1 cellular context compared by ENCODE assay signal in the genomic region with DNA sequence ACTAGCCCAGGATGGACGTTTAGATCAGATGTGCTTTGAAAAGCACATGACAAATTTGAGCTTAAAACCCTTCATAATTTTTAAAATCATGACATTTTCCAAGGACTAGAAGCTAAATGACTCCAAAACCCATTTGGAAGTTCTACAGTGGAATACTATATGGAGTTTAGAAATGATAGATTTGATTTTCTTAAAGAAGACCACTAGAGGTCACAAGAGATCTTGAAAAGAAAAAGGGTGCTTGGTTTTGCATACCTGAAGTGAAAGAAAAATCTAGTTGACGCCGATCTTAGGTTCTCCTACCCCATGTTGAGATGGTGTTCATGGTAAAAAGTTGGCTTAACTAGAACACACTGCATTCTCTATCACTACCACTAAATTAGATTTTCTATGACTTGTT.
TF ChIP-seq lines count a peak whose summit lies in the region.

No MANE protein-coding gene starts in this region.

TF ChIP-seq in HCT116, 20 proteins besides CTCF, POLR2A, EP300 and RAD21 (continued from another document):
- TF ChIP-seq, protein P1, sequence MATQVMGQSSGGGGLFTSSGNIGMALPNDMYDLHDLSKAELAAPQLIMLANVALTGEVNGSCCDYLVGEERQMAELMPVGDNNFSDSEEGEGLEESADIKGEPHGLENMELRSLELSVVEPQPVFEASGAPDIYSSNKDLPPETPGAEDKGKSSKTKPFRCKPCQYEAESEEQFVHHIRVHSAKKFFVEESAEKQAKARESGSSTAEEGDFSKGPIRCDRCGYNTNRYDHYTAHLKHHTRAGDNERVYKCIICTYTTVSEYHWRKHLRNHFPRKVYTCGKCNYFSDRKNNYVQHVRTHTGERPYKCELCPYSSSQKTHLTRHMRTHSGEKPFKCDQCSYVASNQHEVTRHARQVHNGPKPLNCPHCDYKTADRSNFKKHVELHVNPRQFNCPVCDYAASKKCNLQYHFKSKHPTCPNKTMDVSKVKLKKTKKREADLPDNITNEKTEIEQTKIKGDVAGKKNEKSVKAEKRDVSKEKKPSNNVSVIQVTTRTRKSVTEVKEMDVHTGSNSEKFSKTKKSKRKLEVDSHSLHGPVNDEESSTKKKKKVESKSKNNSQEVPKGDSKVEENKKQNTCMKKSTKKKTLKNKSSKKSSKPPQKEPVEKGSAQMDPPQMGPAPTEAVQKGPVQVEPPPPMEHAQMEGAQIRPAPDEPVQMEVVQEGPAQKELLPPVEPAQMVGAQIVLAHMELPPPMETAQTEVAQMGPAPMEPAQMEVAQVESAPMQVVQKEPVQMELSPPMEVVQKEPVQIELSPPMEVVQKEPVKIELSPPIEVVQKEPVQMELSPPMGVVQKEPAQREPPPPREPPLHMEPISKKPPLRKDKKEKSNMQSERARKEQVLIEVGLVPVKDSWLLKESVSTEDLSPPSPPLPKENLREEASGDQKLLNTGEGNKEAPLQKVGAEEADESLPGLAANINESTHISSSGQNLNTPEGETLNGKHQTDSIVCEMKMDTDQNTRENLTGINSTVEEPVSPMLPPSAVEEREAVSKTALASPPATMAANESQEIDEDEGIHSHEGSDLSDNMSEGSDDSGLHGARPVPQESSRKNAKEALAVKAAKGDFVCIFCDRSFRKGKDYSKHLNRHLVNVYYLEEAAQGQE (IDR thresholded peaks at IDR 0.05; ENCODE audit: low read depth): no peak
- TF ChIP-seq CBX3 (IDR thresholded peaks at IDR 0.05; ENCODE audit: low read depth): no peak
- TF ChIP-seq YY1 (IDR thresholded peaks at IDR 0.05; ENCODE audit: extremely low read depth, insufficient replicate concordance, low read depth, low read length): no peak
- TF ChIP-seq JUND (IDR thresholded peaks at IDR 0.05): no peak
- TF ChIP-seq EZH2 (IDR thresholded peaks at IDR 0.05): no peak
- TF ChIP-seq EGR1 (IDR thresholded peaks at IDR 0.05; ENCODE audit: low read depth): no peak
- no peak for TF ChIP-seq POLR2AphosphoS5 (IDR thresholded peaks at IDR 0.05; ENCODE audit: low read depth, low read length)
- TF ChIP-seq, protein P2, sequence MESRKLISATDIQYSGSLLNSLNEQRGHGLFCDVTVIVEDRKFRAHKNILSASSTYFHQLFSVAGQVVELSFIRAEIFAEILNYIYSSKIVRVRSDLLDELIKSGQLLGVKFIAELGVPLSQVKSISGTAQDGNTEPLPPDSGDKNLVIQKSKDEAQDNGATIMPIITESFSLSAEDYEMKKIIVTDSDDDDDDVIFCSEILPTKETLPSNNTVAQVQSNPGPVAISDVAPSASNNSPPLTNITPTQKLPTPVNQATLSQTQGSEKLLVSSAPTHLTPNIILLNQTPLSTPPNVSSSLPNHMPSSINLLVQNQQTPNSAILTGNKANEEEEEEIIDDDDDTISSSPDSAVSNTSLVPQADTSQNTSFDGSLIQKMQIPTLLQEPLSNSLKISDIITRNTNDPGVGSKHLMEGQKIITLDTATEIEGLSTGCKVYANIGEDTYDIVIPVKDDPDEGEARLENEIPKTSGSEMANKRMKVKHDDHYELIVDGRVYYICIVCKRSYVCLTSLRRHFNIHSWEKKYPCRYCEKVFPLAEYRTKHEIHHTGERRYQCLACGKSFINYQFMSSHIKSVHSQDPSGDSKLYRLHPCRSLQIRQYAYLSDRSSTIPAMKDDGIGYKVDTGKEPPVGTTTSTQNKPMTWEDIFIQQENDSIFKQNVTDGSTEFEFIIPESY (IDR thresholded peaks at IDR 0.05; ENCODE audit: extremely low read depth, insufficient replicate concordance, low read length): no peak
- no peak for TF ChIP-seq SRF (IDR thresholded peaks at IDR 0.05; ENCODE audit: low read depth)
- no peak for TF ChIP-seq FOSL1 (IDR thresholded peaks at IDR 0.05; ENCODE audit: low read depth)
- TF ChIP-seq SIN3A (IDR thresholded peaks at IDR 0.05; ENCODE audit: low read depth): no peak
